ENCODE assay signal across 24 cellular contexts in the genomic region with DNA sequence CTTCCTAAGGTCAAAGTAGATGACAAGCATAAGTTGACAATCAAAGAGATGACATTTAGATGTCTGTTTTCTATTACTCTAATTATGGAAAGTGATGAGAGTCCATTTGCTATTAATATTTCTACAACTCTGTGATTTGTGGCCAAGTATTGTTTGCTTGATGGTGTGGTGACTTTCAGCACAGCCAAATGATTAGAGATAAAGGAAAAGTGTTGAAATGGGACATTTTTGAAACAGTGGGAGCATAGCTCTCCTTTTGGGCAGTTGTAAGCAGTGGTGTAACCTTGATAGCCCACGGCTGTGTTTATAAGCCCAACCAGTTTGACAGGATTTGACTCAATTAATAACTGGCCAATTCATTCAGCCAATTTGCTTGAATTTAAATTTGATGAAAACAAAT. TPM values are rescaled to one million over a fixed set of nuclear protein-coding genes. Genes with fewer than 3 reads are reported as not detected.
"Had no signal": no experiment of that assay in that cellular context is flagged by ENCODE, and none has a peak within 500 bp of the region (broad histone marks: within the 10 kb centered on the region; RNA-seq: fewer than 3 reads in every experiment).

No MANE protein-coding gene starts in this region.

- H3K27ac Mint-ChIP-seq: activated CD8-positive, alpha-beta T cell treated with anti-CD3 and anti-CD28 coated beads, Interleukin-2, amount 10 ng/mL, durations not matched to agents 7 days and 5 days; activated naive CD4-positive, alpha-beta T cell treated with anti-CD3 and anti-CD28 coated beads, Interleukin-2, amount 50 U/mL, for 24 hours; activated T-helper 1 cell treated with anti-CD3 and anti-CD28 coated beads, Interleukin-12 subunit alpha, Interleukin-12 subunit beta, Interleukin-2, Interleukin-4 antibody, amounts not matched to agents 30 ng/mL and 10 ng/mL and 1 ng/mL, durations not matched to agents 14 hours and 24 hours and 36 hours; dendritic cell treated with granulocyte-macrophage colony-stimulating factor and Interleukin-4, amounts not matched to agents 40 ng/mL and 50 ng/mL, for 4 days; memory B cell; natural killer cell treated with Interleukin-12 subunit alpha and Interleukin-12 subunit beta and Interleukin-15 and Interleukin-18, amount 100 ng/mL, for 72 hours; stimulated activated memory B cell treated with anti-CD40 and anti-IgM and Interleukin-4, amounts not matched to agents 10 μg/mL and 1 μg/mL and 100 μg/mL, for 72 hours had no signal

- H3K36me3 ChIP-seq: right lobe of liver, transverse colon, uterus had no signal

- H3K27me3 ChIP-seq: body of pancreas, foreskin keratinocyte, right lobe of liver, transverse colon, uterus had no signal

- H3K36me3 Mint-ChIP-seq: activated naive CD4-positive, alpha-beta T cell treated with anti-CD3 and anti-CD28 coated beads, Interleukin-2, amount 50 U/mL, for 24 hours; memory B cell; natural killer cell treated with Interleukin-12 subunit alpha and Interleukin-12 subunit beta and Interleukin-15 and Interleukin-18, amount 100 ng/mL, for 72 hours; stimulated activated memory B cell treated with anti-CD40 and anti-IgM and Interleukin-4, amounts not matched to agents 10 μg/mL and 1 μg/mL and 100 μg/mL, for 72 hours had no signal

- H3K27me3 Mint-ChIP-seq: activated naive CD4-positive, alpha-beta T cell treated with anti-CD3 and anti-CD28 coated beads, Interleukin-2, amount 50 U/mL, for 24 hours; memory B cell; natural killer cell treated with Interleukin-12 subunit alpha and Interleukin-12 subunit beta and Interleukin-15 and Interleukin-18, amount 100 ng/mL, for 72 hours had no signal

- H3K9me3 ChIP-seq: body of pancreas, right lobe of liver, transverse colon, uterus had no signal

- ATAC-seq: activated CD8-positive, alpha-beta T cell treated with anti-CD3 and anti-CD28 coated beads, Interleukin-2, amount 10 ng/mL, durations not matched to agents 7 days and 5 days; body of pancreas; foreskin keratinocyte; natural killer cell treated with Interleukin-12 subunit alpha and Interleukin-12 subunit beta and Interleukin-15 and Interleukin-18, amount 100 ng/mL, for 72 hours; psoas muscle; right lobe of liver; stimulated activated memory B cell treated with anti-CD40 and anti-IgM and Interleukin-4, amounts not matched to agents 10 μg/mL and 1 μg/mL and 100 μg/mL, for 72 hours had no signal

- FAIRE-seq: small intestine had no signal

- H3K4me1 ChIP-seq: body of pancreas, foreskin keratinocyte, psoas muscle, transverse colon, uterus had no signal

- H3K27ac ChIP-seq: body of pancreas, foreskin keratinocyte, psoas muscle, right lobe of liver, transverse colon, uterus had no signal

- H3K9me3 Mint-ChIP-seq: activated T-helper 1 cell treated with anti-CD3 and anti-CD28 coated beads, Interleukin-12 subunit alpha, Interleukin-12 subunit beta, Interleukin-2, Interleukin-4 antibody, amounts not matched to agents 30 ng/mL and 10 ng/mL and 1 ng/mL, durations not matched to agents 14 hours and 24 hours and 36 hours; memory B cell had no signal

- DNase-seq: activated CD4-positive, alpha-beta T cell treated with anti-CD3 and anti-CD28 coated beads for 1 hour; activated CD4-positive, alpha-beta T cell treated with anti-CD3 and anti-CD28 coated beads, Interleukin-2, amount 50 U/mL, for 1 hour; activated CD8-positive, alpha-beta T cell treated with anti-CD3 and anti-CD28 coated beads, Interleukin-2, amount 10 ng/mL, durations not matched to agents 7 days and 5 days; activated gamma-delta T cell; anterior cingulate cortex; body of pancreas; caudate nucleus; effector CD8-positive, alpha-beta T cell; foreskin keratinocyte; hypothalamus; psoas muscle; right lobe of liver; small intestine; stimulated activated CD4-positive, alpha-beta T cell treated with anti-CD3 and anti-CD28 coated beads, Interleukin-15, amount 100 ng/mL, for 24 hours; T-helper 9 cell; transverse colon; uterus had no signal

- H3K4me3 ChIP-seq: body of pancreas, psoas muscle, right lobe of liver, transverse colon, uterus had no signal

- H3K4me3 Mint-ChIP-seq: activated CD8-positive, alpha-beta T cell treated with anti-CD3 and anti-CD28 coated beads, Interleukin-2, amount 10 ng/mL, durations not matched to agents 7 days and 5 days; activated naive CD4-positive, alpha-beta T cell treated with anti-CD3 and anti-CD28 coated beads, Interleukin-2, amount 50 U/mL, for 24 hours; activated T-helper 1 cell treated with anti-CD3 and anti-CD28 coated beads, Interleukin-12 subunit alpha, Interleukin-12 subunit beta, Interleukin-2, Interleukin-4 antibody, amounts not matched to agents 30 ng/mL and 10 ng/mL and 1 ng/mL, durations not matched to agents 14 hours and 24 hours and 36 hours; dendritic cell treated with granulocyte-macrophage colony-stimulating factor and Interleukin-4, amounts not matched to agents 40 ng/mL and 50 ng/mL, for 4 days; memory B cell; natural killer cell treated with Interleukin-12 subunit alpha and Interleukin-12 subunit beta and Interleukin-15 and Interleukin-18, amount 100 ng/mL, for 72 hours; stimulated activated memory B cell treated with anti-CD40 and anti-IgM and Interleukin-4, amounts not matched to agents 10 μg/mL and 1 μg/mL and 100 μg/mL, for 72 hours had no signal

- H3K4me1 Mint-ChIP-seq: activated naive CD4-positive, alpha-beta T cell treated with anti-CD3 and anti-CD28 coated beads, Interleukin-2, amount 50 U/mL, for 24 hours; memory B cell had no signal

RNA-seq across cellular contexts. Expression of a gene that starts 31.6 kb away (rescaled TPM):
- total RNA-seq: activated T-helper 1 cell treated with anti-CD3 and anti-CD28 coated beads, Interleukin-12 subunit alpha, Interleukin-12 subunit beta, Interleukin-2, Interleukin-4 antibody, amounts not matched to agents 30 ng/mL and 10 ng/mL and 1 ng/mL, durations not matched to agents 14 hours and 24 hours and 36 hours; body of pancreas; natural killer cell treated with Interleukin-12 subunit alpha and Interleukin-12 subunit beta and Interleukin-15 and Interleukin-18, amount 100 ng/mL, for 72 hours; temporal lobe; transverse colon had no signal
- polyA plus RNA-seq: foreskin keratinocyte had no signal
